ENCODE assay signal across 8 cellular contexts in genomic region chr16:24700549-24701392, GRCh38. TPM values are rescaled to one million over a fixed set of nuclear protein-coding genes. Genes with fewer than 3 reads are reported as not detected.
DNase-seq lines count a peak whose midpoint lies in the region; ATAC-seq and TF ChIP-seq lines count a peak whose summit lies in the region.

No MANE protein-coding gene starts in this region.

- peak in 1 of 2 donors; percentile 47 for TF ChIP-seq CTCF in right atrium auricular region (IDR thresholded peaks at IDR 0.05)

- POLR2A ChIA-PET in CD4-positive, alpha-beta memory T cell (lab: Charles Lee; ENCODE audit: partially characterized antibody), result no interaction called here

- intact Hi-C loops in CD4-positive, alpha-beta memory T cell (cut with micrococcal nuclease), result no loop called here

- no peak overlapping the region for H3K27ac Mint-ChIP-seq in CD4-positive, alpha-beta memory T cell

- H3K36me3 ChIP-seq in right atrium auricular region, result no peaks in the 10 kb centered on the region
- H3K36me3 ChIP-seq in skeletal muscle satellite cell (ENCODE audit: insufficient read depth, low read length), result no peaks in the 10 kb centered on the region
- no peaks in the 10 kb centered on the region for H3K36me3 ChIP-seq in CD4-positive, alpha-beta memory T cell (ENCODE audit: insufficient read depth, low read length)

- H3K27ac ChIP-seq in right atrium auricular region, result peak overlapping the region; percentile 75 to 81
- H3K27ac ChIP-seq in CD4-positive, alpha-beta memory T cell (ENCODE audit: low read depth, low read length), result no peak overlapping the region

- H3K4me1 ChIP-seq in right atrium auricular region (peaks cover 0 to 22% of the 10 kb centered on the region in 2 donors), skeletal muscle satellite cell (ENCODE audit: control insufficient read depth, insufficient read depth, low read length) (peaks cover 20% of the 10 kb centered on the region)
- no peaks in the 10 kb centered on the region for H3K4me1 ChIP-seq in CD4-positive, alpha-beta memory T cell (ENCODE audit: insufficient read depth, low read length)

- H3K36me3 Mint-ChIP-seq in CD4-positive, alpha-beta memory T cell, result no peaks in the 10 kb centered on the region

- H3K9me3 Mint-ChIP-seq in CD4-positive, alpha-beta memory T cell, result no peaks in the 10 kb centered on the region

- ATAC-seq in GM21737 (IDR thresholded peaks at IDR 0.05; ENCODE audit: unreplicated experiment) (no peak), HG03354 (IDR thresholded peaks at IDR 0.05; ENCODE audit: poor library complexity, severe bottlenecking, unreplicated experiment) (no peak)

- H3K4me1 Mint-ChIP-seq in CD4-positive, alpha-beta memory T cell, result no peaks in the 10 kb centered on the region

- no peak overlapping the region for H3K4me3 Mint-ChIP-seq in CD4-positive, alpha-beta memory T cell

- no peaks in the 10 kb centered on the region for H3K27me3 ChIP-seq in right atrium auricular region
- no peaks in the 10 kb centered on the region for H3K27me3 ChIP-seq in skeletal muscle satellite cell (ENCODE audit: control insufficient read depth, insufficient read depth, low read length)
- H3K27me3 ChIP-seq in CD4-positive, alpha-beta memory T cell (ENCODE audit: insufficient read depth, low read length), result no peaks in the 10 kb centered on the region

- CTCF ChIA-PET in CD4-positive, alpha-beta memory T cell (lab: Charles Lee; ENCODE audit: partially characterized antibody), result no interaction called here

- peak; percentile 99 for DNase-seq in HCEC 1CT
- DNase-seq in amniotic epithelial cell (ENCODE audit: low read depth), result peak; percentile 96
- DNase-seq in right atrium auricular region (ENCODE audit: low spot score), result peak; percentile 90
- DNase-seq in CD4-positive, alpha-beta memory T cell, result no peak
- no peak for DNase-seq in NCI-H2107 treated with DMSO at 0.1 percent for 48 hours (lab: John Stamatoyannopoulos, UW; ENCODE audit: unreplicated experiment)

- peak overlapping the region; percentile 63 for H3K4me2 ChIP-seq in skeletal muscle satellite cell (ENCODE audit: low read length)

- H3K9ac ChIP-seq in skeletal muscle satellite cell (ENCODE audit: low read depth, low read length), result peak overlapping the region; percentile 43

- peaks cover 0 to 6% of the 10 kb centered on the region in 2 donors for H3K9me3 ChIP-seq in right atrium auricular region
- H3K9me3 ChIP-seq in skeletal muscle satellite cell (replicated peaks; ENCODE audit: low read length), result no peaks in the 10 kb centered on the region
- H3K9me3 ChIP-seq in CD4-positive, alpha-beta memory T cell (ENCODE audit: control insufficient read depth in 1 of 2, low read length in 2 of 2), result no peaks in the 10 kb centered on the region

- H3K4me3 ChIP-seq in right atrium auricular region, result no peak overlapping the region
- H3K4me3 ChIP-seq in skeletal muscle satellite cell (ENCODE audit: low read length), result peak overlapping the region; percentile 8
- no peak overlapping the region for H3K4me3 ChIP-seq in CD4-positive, alpha-beta memory T cell (ENCODE audit: low read length in 2 of 2)

- peaks cover 0 to 5% of the 10 kb centered on the region in 2 donors for H3K27me3 Mint-ChIP-seq in CD4-positive, alpha-beta memory T cell

RNA-seq across cellular contexts. Expression of gene TNRC6A, which starts 28.7 kb away (rescaled TPM):
- total RNA-seq in right atrium auricular region, result 10 to 100 TPM; 23.5 to 24.4 TPM
- 23.6 and 28.2 TPM in 2 replicates for total RNA-seq in skeletal muscle satellite cell (2012; rRNA removed)
- 100 to 1,000 TPM in 1 of 2 experiments, 10 to 100 TPM in 1; 99.3 to 103 TPM for total RNA-seq in CD4-positive, alpha-beta memory T cell
- polyA plus RNA-seq in CD4-positive, alpha-beta memory T cell, result 10 to 100 TPM in 1 of 2 donors, under 1 TPM in 1; 0.88 to 27.3 TPM

Comparison
In these comparisons a context has a peak if more than half of its experiments do, and no peak if none do; other contexts are left out.
1. DNase-seq: peak in HCEC 1CT (single experiment), amniotic epithelial cell (single experiment) and right atrium auricular region (single experiment); none in CD4-positive, alpha-beta memory T cell (0 of 5) and NCI-H2107 treated with DMSO at 0.1 percent for 48 hours (single experiment).